Comparison of ENCODE assay signal across 8 cellular contexts in genomic region chr1:156659994-156660751, GRCh38. TPM values are rescaled to one million over a fixed set of nuclear protein-coding genes. Genes with fewer than 3 reads are reported as not detected.
DNase-seq lines count a peak whose midpoint lies in the region; ATAC-seq and TF ChIP-seq lines count a peak whose summit lies in the region.

No MANE protein-coding gene starts in this region.

- no peaks in the 10 kb centered on the region for H3K9me2 ChIP-seq in PC-9 (ENCODE audit: insufficient read depth)

- H3K9me3 ChIP-seq in PC-9 (ENCODE audit: insufficient read depth, low read depth) = no peaks in the 10 kb centered on the region
- H3K9me3 ChIP-seq in esophagus muscularis mucosa = no peaks in the 10 kb centered on the region

- intact Hi-C loops in PC-9 (cut with micrococcal nuclease; ENCODE audit: unreplicated experiment) = loop anchor here (1.0 kb wide), 5 partner anchors 18 to 65 kb away; no protein-coding TSS in a partner anchor
- intact Hi-C loops in esophagus muscularis mucosa (cut with DNase I) = loop anchor here (1.0 to 10.0 kb wide), 2 partner anchors 18 to 75 kb away; no protein-coding TSS in a partner anchor

- BruUV-seq in PC-9 (replicated peaks; lab: Mats Ljungman, UMichigan) = TSS peak; percentile 67

- H4K20me1 ChIP-seq in PC-9 (ENCODE audit: insufficient read depth) = peaks cover 47% of the 10 kb centered on the region

- H3K27me3 ChIP-seq in PC-9 (ENCODE audit: insufficient read depth, low read depth) (no peaks in the 10 kb centered on the region), esophagus muscularis mucosa (peaks cover 0 to 20% (median 6%) of the 10 kb centered on the region in 4 donors)

- 10% methylated on average over 32 of the region's 38 CpGs for WGBS in esophagus muscularis mucosa

- H3K27me3 Mint-ChIP-seq in activated T-cell treated with anti-CD3 and anti-CD28 coated beads, Interleukin-2, amount 50 U/mL, for 24 hours = peaks cover 28% of the 10 kb centered on the region
- peaks cover 17 to 54% (median 30%) of the 10 kb centered on the region in 3 donors for H3K27me3 Mint-ChIP-seq in naive B cell

- peaks cover 25% of the 10 kb centered on the region for H3K4me1 ChIP-seq in PC-9 (replicated peaks; ENCODE audit: insufficient read depth)
- H3K4me1 ChIP-seq in esophagus muscularis mucosa = peaks cover 75 to 85% (median 81%) of the 10 kb centered on the region in 4 donors

- no peak for TF ChIP-seq EP300 in esophagus muscularis mucosa (IDR thresholded peaks at IDR 0.05)

- peak overlapping the region; percentile 92 for H3K4me2 ChIP-seq in PC-9

- peaks cover 55% of the 10 kb centered on the region for H3K79me2 ChIP-seq in PC-9 (ENCODE audit: low read depth)

- H3K4me3 ChIP-seq in PC-9 (peak overlapping the region; percentile 73), esophagus muscularis mucosa (peak overlapping the region in 3 of 4 donors; percentile 15 to 38 (median 15))

- peak; percentile 98 for TF ChIP-seq CTCF in PC-9 (conservative IDR thresholded peaks at IDR 0.05)
- TF ChIP-seq CTCF in esophagus muscularis mucosa (IDR thresholded peaks at IDR 0.05) = peak; percentile 99

- H3K36me3 ChIP-seq in PC-9 (ENCODE audit: low read depth) = peaks cover 18% of the 10 kb centered on the region
- H3K36me3 ChIP-seq in esophagus muscularis mucosa = no peaks in the 10 kb centered on the region

- POLR2A ChIA-PET in PC-9 (lab: Charles Lee; ENCODE audit: unreplicated experiment) = interaction anchor here (0.6 kb wide), 1 partner anchor 239 kb away, joined by 3 read pairs; no protein-coding TSS in a partner anchor

- peak overlapping the region; percentile 84 for H3K4me3 Mint-ChIP-seq in activated T-cell treated with anti-CD3 and anti-CD28 coated beads, Interleukin-2, amount 50 U/mL, for 24 hours
- H3K4me3 Mint-ChIP-seq in naive B cell = peak overlapping the region in 6 of 8 donors; percentile 34 to 74 (median 65)

- CTCF ChIA-PET in PC-9 (lab: Charles Lee) = interaction anchor here (0.6 to 1.4 kb wide), 5 partner anchors 17 to 66 kb away, joined by 3 to 7 read pairs (median 4); partner anchors contain the start of gene NES

- H3F3A ChIP-seq in PC-9 (ENCODE audit: insufficient read depth, low read depth) = peaks cover 31% of the 10 kb centered on the region; the same call in 1 of the 2 replicates

- H3K36me3 Mint-ChIP-seq in activated T-cell treated with anti-CD3 and anti-CD28 coated beads, Interleukin-2, amount 50 U/mL, for 24 hours (ENCODE audit: low read depth) = peaks cover 4% of the 10 kb centered on the region
- no peaks in the 10 kb centered on the region for H3K36me3 Mint-ChIP-seq in naive B cell

- ATAC-seq in GM21515 (IDR thresholded peaks at IDR 0.05; ENCODE audit: unreplicated experiment) (peak; percentile 50), naive B cell (ENCODE audit: low read depth in 2 of 2) (peak; percentile 82 to 83)

- DNase-seq in COR-L47 (lab: John Stamatoyannopoulos, UW) = peak; percentile 95
- DNase-seq in KG1 (lab: John Stamatoyannopoulos, UW) = peak; percentile 96
- peak; percentile 90 to 97 for DNase-seq in PC-9
- DNase-seq in activated T-cell treated with anti-CD3 and anti-CD28 coated beads, Interleukin-2, amount 50 U/mL, for 24 hours = peak; percentile 95
- peak; percentile 98 for DNase-seq in esophagus muscularis mucosa (ENCODE audit: extremely low spot score)
- peak; percentile 84 for DNase-seq in naive B cell
- peak; percentile 77 to 85 for DNase-seq in stimulated activated CD8-positive, alpha-beta memory T cell treated with anti-CD3 and anti-CD28 coated beads, Interleukin-7, amount 100 ng/mL, for 4 hours (ENCODE audit: low read depth in 2 of 2)

- H3K4me1 Mint-ChIP-seq in activated T-cell treated with anti-CD3 and anti-CD28 coated beads, Interleukin-2, amount 50 U/mL, for 24 hours (ENCODE audit: low read depth) = peaks cover 57% of the 10 kb centered on the region
- H3K4me1 Mint-ChIP-seq in naive B cell = peaks cover 74 to 95% (median 90%) of the 10 kb centered on the region in 3 donors

- H3K27ac Mint-ChIP-seq in activated T-cell treated with anti-CD3 and anti-CD28 coated beads, Interleukin-2, amount 50 U/mL, for 24 hours = peak overlapping the region; percentile 85
- H3K27ac Mint-ChIP-seq in naive B cell = peak overlapping the region; percentile 32 to 80 (median 58)

- peak; percentile 18 for TF ChIP-seq POLR2A in esophagus muscularis mucosa (IDR thresholded peaks at IDR 0.05; ENCODE audit: low read depth)

- peak overlapping the region; percentile 86 for H3K27ac ChIP-seq in PC-9
- H3K27ac ChIP-seq in esophagus muscularis mucosa (replicated peaks in 1 of 4) = peak overlapping the region; percentile 78 to 85 (median 82)

- no peaks in the 10 kb centered on the region for H3K9me3 Mint-ChIP-seq in activated T-cell treated with anti-CD3 and anti-CD28 coated beads, Interleukin-2, amount 50 U/mL, for 24 hours
- H3K9me3 Mint-ChIP-seq in naive B cell = no peaks in the 10 kb centered on the region

- no peak overlapping the region for H2AFZ ChIP-seq in PC-9

RNA-seq across cellular contexts. Expression of gene NES, which starts 17.0 kb away (rescaled TPM):
- total RNA-seq in PC-9 (2021) = 6.8 and 7.0 TPM in 2 replicates
- total RNA-seq in esophagus muscularis mucosa = 10 to 100 TPM; 16.6 to 37.4 (median 32.5) TPM
- not detected for polyA plus RNA-seq in naive B cell (ENCODE audit: low read depth in 6 of 6)

RNA-seq across cellular contexts. Expression of gene BCAN, which starts 18.3 kb away (rescaled TPM):
- not detected in 2 replicates for total RNA-seq in PC-9 (2021)
- total RNA-seq in esophagus muscularis mucosa = 1 to 10 TPM in 1 of 4 donors, under 1 TPM in 2, not detected in 1; 0.45 to 1.0 (median 0.99) TPM
- polyA plus RNA-seq in naive B cell (ENCODE audit: low read depth in 6 of 6) = not detected

RNA-seq across cellular contexts. Expression of gene HAPLN2, which starts 41.0 kb away (rescaled TPM):
- 0.58 TPM in 1 of 2 replicates, not detected in the other for total RNA-seq in PC-9 (2021)
- total RNA-seq in esophagus muscularis mucosa = 1 to 10 TPM in 3 of 4 donors, under 1 TPM in 1; 0.83 to 5.1 (median 2.2) TPM
- not detected for polyA plus RNA-seq in naive B cell (ENCODE audit: low read depth in 6 of 6)

RNA-seq across cellular contexts. Expression of gene CRABP2, which starts 45.2 kb away (rescaled TPM):
- total RNA-seq in PC-9 (2021) = 142 and 286 TPM in 2 replicates
- total RNA-seq in esophagus muscularis mucosa = 1 to 10 TPM; 1.2 to 6.4 (median 2.7) TPM
- under 1 TPM in 1 of 6 donors, not detected in 5; 0.29 TPM for polyA plus RNA-seq in naive B cell (ENCODE audit: low read depth in 6 of 6)

RNA-seq across cellular contexts. Expression of gene GPATCH4, which starts 58.9 kb away (rescaled TPM):
- 17.5 and 17.6 TPM in 2 replicates for total RNA-seq in PC-9 (2021)
- total RNA-seq in esophagus muscularis mucosa = 10 to 100 TPM; 22.6 to 32.8 (median 26.4) TPM
- 10 to 100 TPM; 16.6 to 47.9 (median 28.7) TPM for polyA plus RNA-seq in naive B cell (ENCODE audit: low read depth in 6 of 6)

Comparison
In these comparisons a context has a peak if more than half of its experiments do, and no peak if none do; other contexts are left out.
1. Peak in every context shown above with its lines: DNase-seq, ATAC-seq, H3K4me3 ChIP-seq and H3K27ac ChIP-seq.